Comparison of ENCODE assay signal across 21 cellular contexts in the genomic region with DNA sequence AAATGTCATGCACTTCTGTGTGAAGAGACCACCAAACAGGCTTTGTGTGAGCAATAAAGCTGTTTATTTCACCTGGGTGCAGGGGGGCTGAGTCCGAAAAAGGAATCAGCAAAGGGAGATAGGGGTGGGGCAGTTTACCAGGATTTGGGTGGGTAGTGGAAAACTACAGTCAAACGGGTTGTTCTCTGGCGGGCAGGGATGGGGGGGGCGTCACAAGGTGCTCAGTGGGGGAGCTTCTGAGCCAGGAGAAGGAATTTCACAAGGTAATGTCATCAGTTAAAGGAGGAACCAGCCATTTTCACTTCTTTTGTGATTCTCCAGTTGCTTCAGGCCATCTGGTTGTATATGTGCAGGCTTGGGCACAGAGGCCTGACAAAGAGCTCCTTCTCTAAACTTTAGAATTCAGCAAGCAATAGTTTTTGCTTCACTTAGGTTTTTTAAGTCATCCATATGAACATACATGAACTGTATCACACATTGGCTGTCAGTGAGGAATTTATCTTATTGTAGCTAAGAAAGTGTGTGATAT. TPM values are rescaled to one million over a fixed set of nuclear protein-coding genes. Genes with fewer than 3 reads are reported as not detected.
DNase-seq lines count a peak whose midpoint lies in the region; ATAC-seq, FAIRE-seq and TF ChIP-seq lines count a peak whose summit lies in the region.
"Had no signal": no experiment of that assay in that cellular context is flagged by ENCODE, and none has a peak within 500 bp of the region (broad histone marks: within the 10 kb centered on the region; RNA-seq: fewer than 3 reads in every experiment).

No MANE protein-coding gene starts in this region.

- H2AFZ ChIP-seq in IMR-90 (replicated peaks; ENCODE audit: low read length, poor library complexity) = no peak overlapping the region
- no peak overlapping the region for H2AFZ ChIP-seq in GM12878 (ENCODE audit: control insufficient read depth, low read depth, low read length)
- peak overlapping the region; percentile 10 for H2AFZ ChIP-seq in osteoblast (ENCODE audit: low read length)
- no peak overlapping the region for H2AFZ ChIP-seq in hepatocyte

- TF ChIP-seq POLR2A in IMR-90 (IDR thresholded peaks at IDR 0.05; ENCODE audit: low read depth, low read length) = no peak
- TF ChIP-seq POLR2A in GM12878 (IDR thresholded peaks at IDR 0.05; ENCODE audit: low read depth, low read length) = no peak

- H3K14ac ChIP-seq in IMR-90 (replicated peaks; ENCODE audit: low read depth, low read length) = no peak overlapping the region

- peak overlapping the region; percentile 0; the same call in 1 of the 2 replicates for H2BK120ac ChIP-seq in IMR-90 (ENCODE audit: low read depth, low read length)

- peaks cover 3% of the 10 kb centered on the region; the same call in 1 of the 2 replicates for H3K4me1 ChIP-seq in IMR-90 (ENCODE audit: control insufficient read depth, insufficient read depth, low read length)
- peaks cover 17% of the 10 kb centered on the region for H3K4me1 ChIP-seq in GM12878 (ENCODE audit: control insufficient read depth, insufficient read depth, low read length)
- peaks cover 13% of the 10 kb centered on the region for H3K4me1 ChIP-seq in osteoblast (ENCODE audit: insufficient read depth, low read length)
- no peaks in the 10 kb centered on the region for H3K4me1 ChIP-seq in colonic mucosa
- H3K4me1 ChIP-seq in hepatocyte (ENCODE audit: insufficient read depth) = peaks cover 1% of the 10 kb centered on the region
- H3K4me1 ChIP-seq: Caco-2 had no signal

- no peak overlapping the region for H2AK5ac ChIP-seq in IMR-90 (ENCODE audit: low read depth, low read length)

- no peak for TF ChIP-seq RAD21 in IMR-90 (IDR thresholded peaks at IDR 0.05; ENCODE audit: low read length)
- TF ChIP-seq RAD21 in GM12878 (IDR thresholded peaks at IDR 0.05; ENCODE audit: insufficient read depth, low read depth, low read length) = no peak

- H3K4me3 ChIP-seq in IMR-90 (ENCODE audit: insufficient read depth, low read depth, low read length) = no peak overlapping the region
- no peak overlapping the region for H3K4me3 ChIP-seq in GM12878
- H3K4me3 ChIP-seq in osteoblast (ENCODE audit: insufficient read depth, low read length) = no peak overlapping the region
- H3K4me3 ChIP-seq in colonic mucosa = no peak overlapping the region
- no peak overlapping the region for H3K4me3 ChIP-seq in hepatocyte
- H3K4me3 ChIP-seq: BLaER1 had no signal

- no peaks in the 10 kb centered on the region for H3K9me1 ChIP-seq in IMR-90 (ENCODE audit: insufficient read depth, low read length)

- H3K9ac ChIP-seq in IMR-90 (ENCODE audit: low read depth, low read length) (no peak overlapping the region), GM12878 (ENCODE audit: control insufficient read depth, insufficient read depth, low read length) (no peak overlapping the region), colonic mucosa (ENCODE audit: low read depth in 2 of 2, low read length in 2 of 2) (no peak overlapping the region)
- H3K9ac ChIP-seq: BLaER1 had no signal

- no peak overlapping the region for H4K8ac ChIP-seq in IMR-90 (ENCODE audit: low read depth in 2 of 2, low read length in 2 of 2)

- POLR2A ChIA-PET in IMR-90 (lab: Charles Lee; ENCODE audit: unreplicated experiment) = interaction anchor here (0.6 kb wide), 1 partner anchor 18 kb away, joined by 3 read pairs; a partner anchor contains a TSS
- POLR2A ChIA-PET in GM12878 (lab: Charles Lee) = no interaction called here

- no peak overlapping the region; the same call in 1 of the 2 replicates for H2BK20ac ChIP-seq in IMR-90 (ENCODE audit: low read depth, low read length)

- H2BK15ac ChIP-seq in IMR-90 (ENCODE audit: low read depth, low read length) = peak overlapping the region; percentile 64; the same call in 1 of the 3 replicates

- no peak for DNase-seq in D721Med (ENCODE audit: insufficient read length, low spot score)
- DNase-seq in IMR-90 = no peak
- DNase-seq in GM12878 (ENCODE audit: low read depth, low spot score) = no peak
- DNase-seq in osteoblast (ENCODE audit: insufficient read length, low spot score, missing footprints) = no peak
- no peak for DNase-seq in colonic mucosa
- no peak for DNase-seq in hepatocyte (ENCODE audit: low spot score)
- DNase-seq in NCI-H1092 treated with DMSO at 0.1 percent for 48 hours (lab: John Stamatoyannopoulos, UW) = no peak
- DNase-seq: Caco-2; CD4-positive, CD25-positive, alpha-beta regulatory T cell; CD8-positive, alpha-beta T cell; DMS 273 treated with DMSO at 0.1 percent for 48 hours; DMS79; EL; GDM1; H9 had no signal

- H3K9me2 ChIP-seq in hepatocyte (replicated peaks; ENCODE audit: insufficient read depth) = no peaks in the 10 kb centered on the region

- in situ Hi-C loops in IMR-90 (cut with MboI; ENCODE audit: low sequenced_read_pairs) (no loop called here), GM12878 (cut with MboI) (no loop called here)

- SMC1A ChIA-PET in GM12878 (lab: Charles Lee; ENCODE audit: uncharacterized antibody, unreplicated experiment) = interaction anchor here (1.5 to 29.9 kb wide), 5 partner anchors 9 to 110 kb away, joined by 3 to 682 read pairs (median 9); no protein-coding TSS in a partner anchor

- H3K4me2 ChIP-seq in IMR-90 (ENCODE audit: low read depth, low read length) = no peak overlapping the region
- no peak overlapping the region for H3K4me2 ChIP-seq in GM12878 (ENCODE audit: control insufficient read depth, insufficient read depth)
- H3K4me2 ChIP-seq in osteoblast (ENCODE audit: insufficient read depth, low read length) = no peak overlapping the region
- no peak overlapping the region for H3K4me2 ChIP-seq in hepatocyte
- H3K4me2 ChIP-seq: BLaER1 had no signal

- no peak overlapping the region for H4K91ac ChIP-seq in IMR-90 (ENCODE audit: insufficient read depth, low read depth, low read length)

- H3K4ac ChIP-seq in IMR-90 (ENCODE audit: low read depth, low read length) = no peak overlapping the region

- H4K20me1 ChIP-seq in IMR-90 (ENCODE audit: insufficient read depth, low read length) = no peaks in the 10 kb centered on the region
- no peaks in the 10 kb centered on the region for H4K20me1 ChIP-seq in GM12878 (ENCODE audit: control insufficient read depth, insufficient read depth)
- no peaks in the 10 kb centered on the region for H4K20me1 ChIP-seq in osteoblast (ENCODE audit: insufficient read depth, low read length)
- no peaks in the 10 kb centered on the region for H4K20me1 ChIP-seq in hepatocyte (ENCODE audit: insufficient read depth, poor library complexity, severe bottlenecking)
- H4K20me1 ChIP-seq: BLaER1 had no signal

- peak overlapping the region; percentile 65; the same call in 1 of the 2 replicates for H3K18ac ChIP-seq in IMR-90 (ENCODE audit: low read depth, low read length)

- peak; percentile 96 for FAIRE-seq in D721Med (lab: Jason Lieb, UNC)
- FAIRE-seq in GM12878 (lab: Jason Lieb, UNC) = no peak
- FAIRE-seq: A204.1, GM12891 had no signal

- H3K27me3 ChIP-seq in IMR-90 (ENCODE audit: control insufficient read depth, insufficient read depth, low read length) = no peaks in the 10 kb centered on the region
- no peaks in the 10 kb centered on the region for H3K27me3 ChIP-seq in GM12878 (replicated peaks in 1 of 2; ENCODE audit: control insufficient read depth in 2 of 2, insufficient read depth in 2 of 2, low read length in 1 of 2)
- no peaks in the 10 kb centered on the region for H3K27me3 ChIP-seq in osteoblast (ENCODE audit: insufficient read depth, low read length)
- no peaks in the 10 kb centered on the region for H3K27me3 ChIP-seq in colonic mucosa
- no peaks in the 10 kb centered on the region for H3K27me3 ChIP-seq in hepatocyte
- H3K27me3 ChIP-seq: BLaER1 had no signal

- intact Hi-C loops in IMR-90 (cut with micrococcal nuclease) (no loop called here), GM12878 (cut with micrococcal nuclease; ENCODE audit: unreplicated experiment) (no loop called here), colonic mucosa (cut with DNase I) (no loop called here)

- no peak overlapping the region for H2BK5ac ChIP-seq in IMR-90 (ENCODE audit: low read depth, low read length, poor library complexity, severe bottlenecking)

- H4K5ac ChIP-seq in IMR-90 (ENCODE audit: low read depth, low read length) = no peak overlapping the region

- 100% methylated on average over 1 of the region's 4 CpGs; no CpG with 5 or more reads in 1 of the 2 experiments for WGBS in IMR-90 (ENCODE audit: extremely low coverage in 2 of 2, insufficient read length in 1 of 2), 2 experiments
- WGBS in GM12878 (ENCODE audit: insufficient coverage, insufficient replicate concordance, low lambda C conversion rate, missing lambda C conversion rate) = 67% methylated on average over 4 of the region's 4 CpGs
- WGBS in hepatocyte (ENCODE audit: low lambda C conversion rate, missing lambda C conversion rate) = 84% methylated on average over 3 of the region's 4 CpGs

- no TSS peak for BruUV-seq in IMR-90 (replicated peaks; lab: Mats Ljungman, UMichigan)
- BruUV-seq in GM12878 (replicated peaks; lab: Mats Ljungman, UMichigan) = no TSS peak

- ATAC-seq in IMR-90 (ENCODE audit: low read depth) (no peak), GM12878 (no peak)
- ATAC-seq: CD8-positive, alpha-beta T cell; HCT116 had no signal

- no peak overlapping the region for H3K23ac ChIP-seq in IMR-90 (ENCODE audit: low read depth, low read length)

- H3K36me3 ChIP-seq in IMR-90 (ENCODE audit: control insufficient read depth, insufficient read depth, low read length) (no peaks in the 10 kb centered on the region), GM12878 (ENCODE audit: control insufficient read depth in 2 of 2, insufficient read depth in 2 of 2, low read length in 1 of 2) (no peaks in the 10 kb centered on the region), osteoblast (ENCODE audit: insufficient read depth, low read length) (no peaks in the 10 kb centered on the region), colonic mucosa (no peaks in the 10 kb centered on the region), hepatocyte (replicated peaks; ENCODE audit: insufficient read depth, low read depth) (no peaks in the 10 kb centered on the region)
- H3K36me3 ChIP-seq: BLaER1 had no signal

- H2AK9ac ChIP-seq in IMR-90 (replicated peaks; ENCODE audit: low read depth, low read length, poor library complexity) = no peak overlapping the region

- dilution Hi-C loops in IMR-90 (cut with HindIII; ENCODE audit: low sequenced_read_pairs, unreplicated experiment) = no loop called here

- H3K79me2 ChIP-seq in GM12878 (ENCODE audit: control insufficient read depth, insufficient read depth, low read length) = no peaks in the 10 kb centered on the region
- no peaks in the 10 kb centered on the region for H3K79me2 ChIP-seq in osteoblast (ENCODE audit: insufficient read depth, low read length)
- H3K79me2 ChIP-seq in hepatocyte = no peaks in the 10 kb centered on the region

- H3K79me1 ChIP-seq in IMR-90 (ENCODE audit: low read depth in 1 of 2, low read length in 2 of 2) = no peaks in the 10 kb centered on the region

- CTCF ChIA-PET in IMR-90 (lab: Yijun Ruan, JAX) = no interaction called here
- CTCF ChIA-PET in GM12878 (lab: Yijun Ruan, JAX) = interaction anchor here (1.3 to 1.6 kb wide), 2 partner anchors 113 to 118 kb away, joined by 3 to 6 read pairs; no protein-coding TSS in a partner anchor

- TF ChIP-seq CTCF in D721Med (IDR thresholded peaks at IDR 0.05; ENCODE audit: insufficient read depth, missing control alignments) = no peak
- no peak for TF ChIP-seq CTCF in IMR-90 (conservative IDR thresholded peaks at IDR 0.05; ENCODE audit: low read depth, low read length)
- no peak for TF ChIP-seq CTCF in GM12878 (IDR thresholded peaks at IDR 0.05 in 2 of 3, conservative IDR thresholded peaks at IDR 0.05 in 1 of 3; ENCODE audit: control insufficient read depth in 2 of 3, extremely low read depth in 1 of 3, insufficient read depth in 1 of 3, low read depth in 3 of 3, low read length in 3 of 3)
- TF ChIP-seq CTCF in osteoblast (IDR thresholded peaks at IDR 0.05; ENCODE audit: extremely low read depth, low read depth, low read length) = no peak
- TF ChIP-seq CTCF in colonic mucosa (IDR thresholded peaks at IDR 0.05) = no peak
- TF ChIP-seq CTCF in hepatocyte (IDR thresholded peaks at IDR 0.05; ENCODE audit: poor library complexity) = no peak

- H3K56ac ChIP-seq in IMR-90 (ENCODE audit: extremely low read depth, insufficient read depth, low read length) = no peak overlapping the region

- RAD21 ChIA-PET in GM12878 (lab: Charles Lee; ENCODE audit: unreplicated experiment) = interaction anchor here (0.6 to 1.6 kb wide), 4 partner anchors 10 to 106 kb away, joined by 3 to 6 read pairs (median 4); no protein-coding TSS in a partner anchor

- H3K9me3 ChIP-seq in IMR-90 (ENCODE audit: control insufficient read depth, insufficient read depth, low read length) = no peaks in the 10 kb centered on the region
- H3K9me3 ChIP-seq in GM12878 (replicated peaks; ENCODE audit: control insufficient read depth, insufficient read depth, low read length) = peaks cover 28% of the 10 kb centered on the region
- H3K9me3 ChIP-seq in osteoblast (ENCODE audit: low read depth, low read length) = no peaks in the 10 kb centered on the region
- no peaks in the 10 kb centered on the region for H3K9me3 ChIP-seq in colonic mucosa
- H3K9me3 ChIP-seq in hepatocyte (ENCODE audit: low read depth) = no peaks in the 10 kb centered on the region
- H3K9me3 ChIP-seq: Caco-2 had no signal

- no peak for TF ChIP-seq EP300 in GM12878 (IDR thresholded peaks at IDR 0.05; ENCODE audit: borderline replicate concordance in 1 of 2, control insufficient read depth in 1 of 2, low read depth in 2 of 2, low read length in 2 of 2)

- H3K27ac ChIP-seq in IMR-90 (ENCODE audit: insufficient read depth, low read length) (no peak overlapping the region), GM12878 (ENCODE audit: control insufficient read depth, insufficient read depth) (no peak overlapping the region), osteoblast (ENCODE audit: low read depth, low read length) (no peak overlapping the region), colonic mucosa (no peak overlapping the region), hepatocyte (no peak overlapping the region)
- H3K27ac ChIP-seq: 22Rv1, BLaER1, C4-2B had no signal

RNA-seq across cellular contexts. Expression of a gene that starts 17.5 kb away (rescaled TPM):
- total RNA-seq in IMR-90 (2012; rRNA removed) = 81.7 and 89.1 TPM in 2 replicates
- polyA plus RNA-seq in IMR-90 (2012; rRNA removed) = 28.0 and 33.7 TPM in 2 replicates
- polyA plus RNA-seq in IMR-90 (2012; cell fraction: cytosol; rRNA removed) = 4.9 and 5.7 TPM in 2 replicates
- 29.8 and 206 TPM in 2 replicates for polyA plus RNA-seq in IMR-90 (2012; cell fraction: nucleus; rRNA removed; ENCODE audit: low replicate concordance)
- 28.8 and 29.7 TPM in 2 replicates for total RNA-seq in GM12878 (2013; cell fraction: nucleolus; rRNA removed)
- 4.5 and 5.8 TPM in 2 replicates for total RNA-seq in GM12878 (2014; rRNA removed)
- 8.1 and 8.5 TPM in 2 replicates for total RNA-seq in GM12878 (2014; rRNA removed; fragmentation: Illumina TruSeq; extraction: Trizol)
- 4.3 and 5.1 TPM in 2 replicates for total RNA-seq in GM12878 (2021)
- 2.5 TPM for polyA plus RNA-seq in GM12878 (2011; ENCODE audit: low read depth)
- polyA plus RNA-seq in GM12878 (2011; rRNA removed) = 27.4 and 36.5 TPM in 2 replicates
- 14.0 TPM in 2 replicates for polyA plus RNA-seq in GM12878 (2011; cell fraction: cytosol; rRNA removed)
- 68.7 and 99.5 TPM in 2 replicates for polyA plus RNA-seq in GM12878 (2011; cell fraction: nucleus; rRNA removed)
- polyA plus RNA-seq in GM12878 (2012) = 2.4 and 3.8 TPM in 2 replicates
- polyA plus RNA-seq in GM12878 (2014; fragmentation: Illumina TruSeq; extraction: Trizol) = 4.8 and 4.9 TPM in 2 replicates
- 1 to 10 TPM; 1.6 to 1.8 TPM for polyA plus RNA-seq in GM12878 (2014; fragmentation: Nextera tagmentation; extraction: Ambion mirVana)
- 3.4 TPM in 2 replicates for polyA plus RNA-seq in GM12878 (2014; rRNA removed)
- polyA plus RNA-seq in GM12878 (2016; fragmentation: Nextera tagmentation; extraction: Ambion mirVana) = 1 to 10 TPM; 5.1 to 6.0 TPM
- 53.4 and 56.6 TPM in 2 replicates for polyA minus RNA-seq in GM12878 (2011; rRNA and poly(A)+ RNA removed)
- polyA minus RNA-seq in GM12878 (2011; cell fraction: cytosol; rRNA and poly(A)+ RNA removed) = 10.0 and 12.4 TPM in 2 replicates
- 96.9 and 97.0 TPM in 2 replicates for polyA minus RNA-seq in GM12878 (2011; cell fraction: nucleus; rRNA and poly(A)+ RNA removed)
- 255 and 262 TPM in 2 replicates for total RNA-seq in osteoblast
- under 1 TPM; 0.15 to 0.29 TPM for total RNA-seq in colonic mucosa
- total RNA-seq in hepatocyte = 22.8 and 25.0 TPM in 2 replicates
- 13.6 and 18.5 TPM in 2 replicates for polyA plus RNA-seq in hepatocyte
- polyA plus RNA-seq: CD4-positive, CD25-positive, alpha-beta regulatory T cell had no signal

RNA-seq across cellular contexts. Expression of a gene that starts 24.9 kb away (rescaled TPM):
- total RNA-seq in IMR-90 (2012; rRNA removed) (25.3 and 25.8 TPM in 2 replicates), GM12878 (2014; rRNA removed) (61.5 and 79.2 TPM in 2 replicates), GM12878 (2014; rRNA removed; fragmentation: Illumina TruSeq; extraction: Trizol) (65.8 and 71.2 TPM in 2 replicates), GM12878 (2021) (49.8 and 50.6 TPM in 2 replicates), osteoblast (53.6 and 55.7 TPM in 2 replicates), colonic mucosa (10 to 100 TPM; 22.1 to 30.9 TPM), hepatocyte (31.3 and 35.9 TPM in 2 replicates)
- polyA plus RNA-seq in IMR-90 (2012; rRNA removed) (6.8 and 8.3 TPM in 2 replicates), GM12878 (2011; rRNA removed) (126 and 179 TPM in 2 replicates), GM12878 (2014; fragmentation: Illumina TruSeq; extraction: Trizol) (54.2 and 67.3 TPM in 2 replicates), GM12878 (2014; fragmentation: Nextera tagmentation; extraction: Ambion mirVana) (10 to 100 TPM; 17.6 to 32.5 TPM), GM12878 (2014; rRNA removed) (33.9 and 40.3 TPM in 2 replicates), GM12878 (2016; fragmentation: Nextera tagmentation; extraction: Ambion mirVana) (10 to 100 TPM; 32.5 to 37.2 TPM), hepatocyte (9.7 and 14.9 TPM in 2 replicates)
- 1.4 and 1.9 TPM in 2 replicates for polyA plus RNA-seq in IMR-90 (2012; cell fraction: cytosol; rRNA removed)
- polyA plus RNA-seq in IMR-90 (2012; cell fraction: nucleus; rRNA removed; ENCODE audit: low replicate concordance) = 2.6 and 17.9 TPM in 2 replicates
- total RNA-seq in GM12878 (2013; cell fraction: nucleolus; rRNA removed) = 326 and 345 TPM in 2 replicates
- 19.6 TPM for polyA plus RNA-seq in GM12878 (2011; ENCODE audit: low read depth)
- 40.3 and 53.0 TPM in 2 replicates for polyA plus RNA-seq in GM12878 (2011; cell fraction: cytosol; rRNA removed)
- polyA plus RNA-seq in GM12878 (2011; cell fraction: nucleus; rRNA removed) = 145 and 211 TPM in 2 replicates
- 25.7 and 45.2 TPM in 2 replicates for polyA plus RNA-seq in GM12878 (2012)
- polyA minus RNA-seq in GM12878 (2011; rRNA and poly(A)+ RNA removed) = 83.9 and 129 TPM in 2 replicates
- 28.5 and 42.0 TPM in 2 replicates for polyA minus RNA-seq in GM12878 (2011; cell fraction: cytosol; rRNA and poly(A)+ RNA removed)
- 66.7 and 73.4 TPM in 2 replicates for polyA minus RNA-seq in GM12878 (2011; cell fraction: nucleus; rRNA and poly(A)+ RNA removed)

Comparison
In these comparisons a context has a peak if more than half of its experiments do, and no peak if none do; other contexts are left out.
1. RNA of a gene that starts 17.5 kb away (total RNA-seq): 255 to 262 TPM in osteoblast, 81.7 to 89.1 TPM in IMR-90, 22.8 to 25.0 TPM in hepatocyte and 4.3 to 29.7 TPM in GM12878; 0.15 to 0.29 TPM in colonic mucosa; every median in the first group is over 4 times any median in the second.